19 cellular contexts compared by ENCODE assay signal in the genomic region with DNA sequence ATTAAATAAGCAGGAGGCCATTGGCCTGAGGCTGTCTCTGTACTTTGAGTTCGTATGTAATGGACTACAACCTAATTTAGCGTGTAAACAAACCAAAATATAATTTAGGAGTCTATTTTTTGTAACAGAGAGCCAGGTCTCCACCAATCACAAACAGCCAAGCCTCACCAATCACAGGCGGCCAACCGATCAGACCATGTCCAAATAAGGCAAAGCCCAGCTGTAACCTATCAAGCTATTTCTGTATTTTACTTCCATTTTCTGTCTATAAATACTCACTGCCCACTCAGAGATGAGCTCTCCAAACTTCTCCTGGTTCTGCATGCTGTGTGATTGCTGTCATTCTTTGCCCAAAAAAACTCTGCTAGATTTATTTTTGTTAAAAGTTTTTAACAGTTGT.
A peak's percentile ranks its signal among the peaks of the same experiment; 100 is the strongest.
DNase-seq lines count a peak whose midpoint lies in the region; ATAC-seq, FAIRE-seq and TF ChIP-seq lines count a peak whose summit lies in the region.
"Had no signal": no experiment of that assay in that cellular context is flagged by ENCODE, and none has a peak within 500 bp of the region (broad histone marks: within the 10 kb centered on the region; RNA-seq: fewer than 3 reads in every experiment).

No MANE protein-coding gene starts in this region.

- H3K4me2 ChIP-seq in GM23338: no peak overlapping the region

- H3K27me3 Mint-ChIP-seq in GM23338 (ENCODE audit: insufficient read depth, low read depth, poor library complexity): no peaks in the 10 kb centered on the region
- peaks cover 2% of the 10 kb centered on the region for H3K27me3 Mint-ChIP-seq in neural crest cell (ENCODE audit: low read depth)

- H3K4me3 Mint-ChIP-seq in GM23338 (no peak overlapping the region), neural crest cell (no peak overlapping the region)
- H3K4me3 Mint-ChIP-seq: CD14-positive monocyte; CD8-positive, alpha-beta T cell; HFFc6 had no signal

- no peak overlapping the region for H3K27ac ChIP-seq in GM23338 (ENCODE audit: low read depth)

- peaks cover 14% of the 10 kb centered on the region for H3K4me1 Mint-ChIP-seq in GM23338
- H3K4me1 Mint-ChIP-seq in neural crest cell: no peaks in the 10 kb centered on the region
- H3K4me1 Mint-ChIP-seq: CD14-positive monocyte had no signal

- DNase-seq in EH (ENCODE audit: low read depth) (peak; percentile 6), GM23338 (ENCODE audit: low spot score) (no peak), RPMI7951 (ENCODE audit: low read depth) (peak; percentile 12), neural crest cell (ENCODE audit: low read depth, low spot score) (no peak), GM19239 (ENCODE audit: insufficient read length, low spot score) (no peak)
- no peak for DNase-seq in activated naive CD4-positive, alpha-beta T cell treated with anti-CD3 and anti-CD28 coated beads, Interleukin-2, amount 50 U/mL, for 72 hours (ENCODE audit: low spot score in 2 of 2)
- DNase-seq: CD8-positive, alpha-beta T cell; COR-L47; DMS153; DND-41; GF-D8; GOT3; HCEC 1CT; HFFc6 had no signal

- H3K27me3 ChIP-seq in GM23338 (ENCODE audit: insufficient read depth): no peaks in the 10 kb centered on the region

- TF ChIP-seq CTCF in GM23338 (conservative IDR thresholded peaks at IDR 0.05; ENCODE audit: low read depth in 2 of 2): no peak
- no peak for TF ChIP-seq CTCF in neural crest cell (conservative IDR thresholded peaks at IDR 0.05)

- H3K36me3 Mint-ChIP-seq in GM23338 (ENCODE audit: low read depth) (no peaks in the 10 kb centered on the region), neural crest cell (ENCODE audit: low read depth) (no peaks in the 10 kb centered on the region)
- peaks cover 0 to 2% of the 10 kb centered on the region in 2 donors for H3K36me3 Mint-ChIP-seq in activated naive CD4-positive, alpha-beta T cell treated with anti-CD3 and anti-CD28 coated beads, Interleukin-2, amount 50 U/mL, for 72 hours
- H3K36me3 Mint-ChIP-seq: CD14-positive monocyte; CD8-positive, alpha-beta T cell had no signal

- H3K27ac Mint-ChIP-seq in GM23338 (no peak overlapping the region), neural crest cell (ENCODE audit: unreplicated experiment) (peak overlapping the region; percentile 60)
- H3K27ac Mint-ChIP-seq in activated naive CD4-positive, alpha-beta T cell treated with anti-CD3 and anti-CD28 coated beads, Interleukin-2, amount 50 U/mL, for 72 hours: no peak overlapping the region
- H3K27ac Mint-ChIP-seq: CD14-positive monocyte; CD8-positive, alpha-beta T cell; HFFc6 had no signal

- no peaks in the 10 kb centered on the region for H4K20me1 ChIP-seq in GM23338 (replicated peaks; ENCODE audit: insufficient read depth)

- peak overlapping the region; percentile 3; the same call in 1 of the 2 replicates for H2AFZ ChIP-seq in GM23338

- H3K4me3 ChIP-seq in GM23338: no peak overlapping the region

- no peaks in the 10 kb centered on the region for H3F3A ChIP-seq in GM23338 (replicated peaks; ENCODE audit: low read depth)

- no peaks in the 10 kb centered on the region for H3K36me3 ChIP-seq in GM23338 (ENCODE audit: insufficient read depth)

- H3K79me2 ChIP-seq in GM23338 (replicated peaks; ENCODE audit: insufficient read depth): no peaks in the 10 kb centered on the region

- ATAC-seq in GM23338 (no peak), HG02763 (IDR thresholded peaks at IDR 0.05; ENCODE audit: unreplicated experiment) (no peak)
- ATAC-seq in activated naive CD4-positive, alpha-beta T cell treated with anti-CD3 and anti-CD28 coated beads, Interleukin-2, amount 50 U/mL, for 72 hours: no peak
- ATAC-seq: CD8-positive, alpha-beta T cell had no signal

- H3K9me3 Mint-ChIP-seq in GM23338 (no peaks in the 10 kb centered on the region), neural crest cell (peaks cover 5% of the 10 kb centered on the region)
- no peaks in the 10 kb centered on the region for H3K9me3 Mint-ChIP-seq in activated naive CD4-positive, alpha-beta T cell treated with anti-CD3 and anti-CD28 coated beads, Interleukin-2, amount 50 U/mL, for 72 hours
- H3K9me3 Mint-ChIP-seq: CD8-positive, alpha-beta T cell had no signal

- no peak for FAIRE-seq in GM19239 (lab: Jason Lieb, UNC)
- FAIRE-seq: A204.1, D721Med, GM18507 had no signal

- peaks cover 8% of the 10 kb centered on the region; the same call in 1 of the 2 replicates for H3K9me2 ChIP-seq in GM23338 (ENCODE audit: insufficient read depth)

- peaks cover 6% of the 10 kb centered on the region for H3K4me1 ChIP-seq in GM23338 (ENCODE audit: insufficient read depth)

TF ChIP-seq in GM23338, 12 proteins besides CTCF, POLR2A, EP300 and RAD21 (continues in another document):
- TF ChIP-seq STAT1 (IDR thresholded peaks at IDR 0.05; ENCODE audit: unreplicated experiment) (no peak), EZH2 (IDR thresholded peaks at IDR 0.05; ENCODE audit: low read depth, unreplicated experiment) (no peak), JUNB (IDR thresholded peaks at IDR 0.05; ENCODE audit: unreplicated experiment) (no peak), EZH2phosphoT487 (IDR thresholded peaks at IDR 0.05; ENCODE audit: unreplicated experiment) (no peak), CREB1 (CRISPR knock-in tag; IDR thresholded peaks at IDR 0.05; ENCODE audit: low read depth) (no peak), POLR2AphosphoS5 (IDR thresholded peaks at IDR 0.05; ENCODE audit: low read depth) (no peak)
- TF ChIP-seq, protein P1, sequence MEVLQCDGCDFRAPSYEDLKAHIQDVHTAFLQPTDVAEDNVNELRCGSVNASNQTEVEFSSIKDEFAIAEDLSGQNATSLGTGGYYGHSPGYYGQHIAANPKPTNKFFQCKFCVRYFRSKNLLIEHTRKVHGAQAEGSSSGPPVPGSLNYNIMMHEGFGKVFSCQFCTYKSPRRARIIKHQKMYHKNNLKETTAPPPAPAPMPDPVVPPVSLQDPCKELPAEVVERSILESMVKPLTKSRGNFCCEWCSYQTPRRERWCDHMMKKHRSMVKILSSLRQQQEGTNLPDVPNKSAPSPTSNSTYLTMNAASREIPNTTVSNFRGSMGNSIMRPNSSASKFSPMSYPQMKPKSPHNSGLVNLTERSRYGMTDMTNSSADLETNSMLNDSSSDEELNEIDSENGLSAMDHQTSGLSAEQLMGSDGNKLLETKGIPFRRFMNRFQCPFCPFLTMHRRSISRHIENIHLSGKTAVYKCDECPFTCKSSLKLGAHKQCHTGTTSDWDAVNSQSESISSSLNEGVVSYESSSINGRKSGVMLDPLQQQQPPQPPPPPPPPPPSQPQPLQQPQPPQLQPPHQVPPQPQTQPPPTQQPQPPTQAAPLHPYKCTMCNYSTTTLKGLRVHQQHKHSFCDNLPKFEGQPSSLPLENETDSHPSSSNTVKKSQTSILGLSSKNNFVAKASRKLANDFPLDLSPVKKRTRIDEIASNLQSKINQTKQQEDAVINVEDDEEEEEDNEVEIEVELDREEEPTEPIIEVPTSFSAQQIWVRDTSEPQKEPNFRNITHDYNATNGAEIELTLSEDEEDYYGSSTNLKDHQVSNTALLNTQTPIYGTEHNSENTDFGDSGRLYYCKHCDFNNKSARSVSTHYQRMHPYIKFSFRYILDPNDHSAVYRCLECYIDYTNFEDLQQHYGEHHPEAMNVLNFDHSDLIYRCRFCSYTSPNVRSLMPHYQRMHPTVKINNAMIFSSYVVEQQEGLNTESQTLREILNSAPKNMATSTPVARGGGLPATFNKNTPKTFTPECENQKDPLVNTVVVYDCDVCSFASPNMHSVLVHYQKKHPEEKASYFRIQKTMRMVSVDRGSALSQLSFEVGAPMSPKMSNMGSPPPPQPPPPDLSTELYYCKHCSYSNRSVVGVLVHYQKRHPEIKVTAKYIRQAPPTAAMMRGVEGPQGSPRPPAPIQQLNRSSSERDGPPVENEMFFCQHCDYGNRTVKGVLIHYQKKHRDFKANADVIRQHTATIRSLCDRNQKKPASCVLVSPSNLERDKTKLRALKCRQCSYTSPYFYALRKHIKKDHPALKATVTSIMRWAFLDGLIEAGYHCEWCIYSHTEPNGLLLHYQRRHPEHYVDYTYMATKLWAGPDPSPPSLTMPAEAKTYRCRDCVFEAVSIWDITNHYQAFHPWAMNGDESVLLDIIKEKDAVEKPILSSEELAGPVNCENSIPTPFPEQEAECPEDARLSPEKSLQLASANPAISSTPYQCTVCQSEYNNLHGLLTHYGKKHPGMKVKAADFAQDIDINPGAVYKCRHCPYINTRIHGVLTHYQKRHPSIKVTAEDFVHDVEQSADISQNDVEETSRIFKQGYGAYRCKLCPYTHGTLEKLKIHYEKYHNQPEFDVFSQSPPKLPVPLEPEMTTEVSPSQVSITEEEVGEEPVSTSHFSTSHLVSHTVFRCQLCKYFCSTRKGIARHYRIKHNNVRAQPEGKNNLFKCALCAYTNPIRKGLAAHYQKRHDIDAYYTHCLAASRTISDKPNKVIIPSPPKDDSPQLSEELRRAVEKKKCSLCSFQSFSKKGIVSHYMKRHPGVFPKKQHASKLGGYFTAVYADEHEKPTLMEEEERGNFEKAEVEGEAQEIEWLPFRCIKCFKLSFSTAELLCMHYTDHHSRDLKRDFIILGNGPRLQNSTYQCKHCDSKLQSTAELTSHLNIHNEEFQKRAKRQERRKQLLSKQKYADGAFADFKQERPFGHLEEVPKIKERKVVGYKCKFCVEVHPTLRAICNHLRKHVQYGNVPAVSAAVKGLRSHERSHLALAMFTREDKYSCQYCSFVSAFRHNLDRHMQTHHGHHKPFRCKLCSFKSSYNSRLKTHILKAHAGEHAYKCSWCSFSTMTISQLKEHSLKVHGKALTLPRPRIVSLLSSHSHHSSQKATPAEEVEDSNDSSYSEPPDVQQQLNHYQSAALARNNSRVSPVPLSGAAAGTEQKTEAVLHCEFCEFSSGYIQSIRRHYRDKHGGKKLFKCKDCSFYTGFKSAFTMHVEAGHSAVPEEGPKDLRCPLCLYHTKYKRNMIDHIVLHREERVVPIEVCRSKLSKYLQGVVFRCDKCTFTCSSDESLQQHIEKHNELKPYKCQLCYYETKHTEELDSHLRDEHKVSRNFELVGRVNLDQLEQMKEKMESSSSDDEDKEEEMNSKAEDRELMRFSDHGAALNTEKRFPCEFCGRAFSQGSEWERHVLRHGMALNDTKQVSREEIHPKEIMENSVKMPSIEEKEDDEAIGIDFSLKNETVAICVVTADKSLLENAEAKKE (CRISPR knock-in tag; IDR thresholded peaks at IDR 0.05): no peak
- TF ChIP-seq, protein P2, sequence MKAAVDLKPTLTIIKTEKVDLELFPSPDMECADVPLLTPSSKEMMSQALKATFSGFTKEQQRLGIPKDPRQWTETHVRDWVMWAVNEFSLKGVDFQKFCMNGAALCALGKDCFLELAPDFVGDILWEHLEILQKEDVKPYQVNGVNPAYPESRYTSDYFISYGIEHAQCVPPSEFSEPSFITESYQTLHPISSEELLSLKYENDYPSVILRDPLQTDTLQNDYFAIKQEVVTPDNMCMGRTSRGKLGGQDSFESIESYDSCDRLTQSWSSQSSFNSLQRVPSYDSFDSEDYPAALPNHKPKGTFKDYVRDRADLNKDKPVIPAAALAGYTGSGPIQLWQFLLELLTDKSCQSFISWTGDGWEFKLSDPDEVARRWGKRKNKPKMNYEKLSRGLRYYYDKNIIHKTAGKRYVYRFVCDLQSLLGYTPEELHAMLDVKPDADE (IDR thresholded peaks at IDR 0.05): no peak

Comparison
In these comparisons a context has a peak if more than half of its experiments do, and no peak if none do; other contexts are left out.
1. DNase-seq: peak in EH (single experiment) and RPMI7951 (single experiment); none in GM23338 (single experiment), neural crest cell (single experiment), activated naive CD4-positive, alpha-beta T cell treated with anti-CD3 and anti-CD28 coated beads, Interleukin-2, amount 50 U/mL, for 72 hours (0 of 2) and GM19239 (single experiment).